8 cellular contexts compared by ENCODE assay signal in genomic region chr22:46754110-46754799, GRCh38. TPM values are rescaled to one million over a fixed set of nuclear protein-coding genes. Genes with fewer than 3 reads are reported as not detected.
DNase-seq lines count a peak whose midpoint lies in the region; ATAC-seq, FAIRE-seq and TF ChIP-seq lines count a peak whose summit lies in the region.

No MANE protein-coding gene starts in this region.

- DNase-seq in A673 (ENCODE audit: low spot score) (peak; percentile 84), H4 (ENCODE audit: low spot score) (peak; percentile 96), UCSD-AML1 (lab: John Stamatoyannopoulos, UW; ENCODE audit: unreplicated experiment) (peak; percentile 81), fibroblast of mammary gland (ENCODE audit: low read depth) (peak; percentile 98), pancreas (peak; percentile 89 to 97 (median 94)), NCI-H2171 treated with DMSO at 0.1 percent for 48 hours (lab: John Stamatoyannopoulos, UW) (no peak)

- no peak for FAIRE-seq in pancreas (lab: Jason Lieb, UNC)

- ATAC-seq in pancreas (peak; percentile 90 to 93 (median 92)), HG03025 (IDR thresholded peaks at IDR 0.05; ENCODE audit: low FRiP score, unreplicated experiment) (no peak), HG03460 (IDR thresholded peaks at IDR 0.05; ENCODE audit: unreplicated experiment) (no peak)

- WGBS in pancreas, 2 donors: 19 to 21% methylated on average over 14 of the region's 14 CpGs

- H3K4me3 ChIP-seq in A673 (ENCODE audit: low read depth, low read length, poor library complexity, severe bottlenecking) (no peak overlapping the region), fibroblast of mammary gland (ENCODE audit: control insufficient read depth, low read depth, low read length) (no peak overlapping the region), pancreas (peak overlapping the region in 1 of 4 donors; percentile 18)

- POLR2A ChIA-PET in A673 (lab: Charles Lee; ENCODE audit: low non-redundant PET): no interaction called here

- no TSS peak for BruUV-seq in A673 (replicated peaks; lab: Mats Ljungman, UMichigan)

- no peaks in the 10 kb centered on the region for H3K36me3 ChIP-seq in A673 (ENCODE audit: insufficient read depth, low read length, poor library complexity, severe bottlenecking)
- no peaks in the 10 kb centered on the region for H3K36me3 ChIP-seq in pancreas

- H3K9me3 ChIP-seq in A673 (ENCODE audit: low read depth, low read length, poor library complexity, severe bottlenecking) (no peaks in the 10 kb centered on the region), pancreas (no peaks in the 10 kb centered on the region)

- H3K27ac ChIP-seq in A673 (ENCODE audit: low read depth, low read length, poor library complexity, severe bottlenecking): peak overlapping the region; percentile 62
- peak overlapping the region; percentile 38 to 89 (median 75) for H3K27ac ChIP-seq in pancreas

- CTCF ChIA-PET in A673 (lab: Charles Lee): no interaction called here

- TF ChIP-seq CTCF in A673 (conservative IDR thresholded peaks at IDR 0.05; ENCODE audit: low read depth, low read length) (no peak), fibroblast of mammary gland (conservative IDR thresholded peaks at IDR 0.05; ENCODE audit: control insufficient read depth, insufficient read depth, low read depth, low read length) (no peak), pancreas (IDR thresholded peaks at IDR 0.05) (no peak)

- H3K27me3 ChIP-seq in A673 (replicated peaks; ENCODE audit: insufficient read depth, low read depth, low read length, poor library complexity) (no peaks in the 10 kb centered on the region), pancreas (no peaks in the 10 kb centered on the region)

- H3K4me1 ChIP-seq in A673 (ENCODE audit: insufficient read depth, low read length, poor library complexity, severe bottlenecking) (peaks cover 7% of the 10 kb centered on the region), pancreas (peaks cover 8 to 19% (median 13%) of the 10 kb centered on the region in 3 donors)

- intact Hi-C loops in A673 (cut with micrococcal nuclease; ENCODE audit: unreplicated experiment) (no loop called here), pancreas (cut with DNase I) (loop anchor here in 1 of 3 donors (10.0 kb wide), 1 partner anchor 179 kb away; no protein-coding TSS in a partner anchor)

RNA-seq across cellular contexts. Expression of gene TBC1D22A, which starts 8.2 kb away (rescaled TPM):
- total RNA-seq in A673 (2021): 22.5 and 23.5 TPM in 2 replicates
- total RNA-seq in H4 (2014; rRNA removed; shearing (Covaris generic)): 7.0 and 8.6 TPM in 2 replicates
- total RNA-seq in pancreas: 10 to 100 TPM; 14.3 to 17.6 (median 16.3) TPM
- 10 to 100 TPM; 12.0 to 12.8 TPM for polyA plus RNA-seq in pancreas

RNA-seq across cellular contexts. Expression of gene CERK, which starts 16.2 kb away (rescaled TPM):
- total RNA-seq in A673 (2021): 55.6 and 58.8 TPM in 2 replicates
- total RNA-seq in H4 (2014; rRNA removed; shearing (Covaris generic)): 16.9 and 19.6 TPM in 2 replicates
- 10 to 100 TPM; 24.7 to 32.7 (median 29.7) TPM for total RNA-seq in pancreas
- polyA plus RNA-seq in pancreas: 10 to 100 TPM; 12.7 to 30.0 TPM

Comparison
In these comparisons a context has a peak if more than half of its experiments do, and no peak if none do; other contexts are left out.
1. ATAC-seq: peak in pancreas (4 of 4); none in HG03025 (single experiment) and HG03460 (single experiment).